Comparison of ENCODE assay signal across 13 cellular contexts in genomic region chr1:55078470-55078869, GRCh38.
"Had no signal": no experiment of that assay in that cellular context is flagged by ENCODE, and none has a peak within 500 bp of the region (broad histone marks: within the 10 kb centered on the region; RNA-seq: fewer than 3 reads in every experiment).

No MANE protein-coding gene starts in this region.

- ATAC-seq: gastroesophageal sphincter, upper lobe of right lung had no signal

- H3K9me3 Mint-ChIP-seq: stimulated activated naive CD8-positive, alpha-beta T cell treated with anti-CD3 and anti-CD28 coated beads, Interleukin-15, Interleukin-2, amounts not matched to agents 100 ng/mL and 50 ng/mL, for 24 hours had no signal

- DNase-seq: activated CD4-positive, alpha-beta T cell treated with anti-CD3 and anti-CD28 coated beads for 4 hours; activated naive CD4-positive, alpha-beta T cell treated with Interleukin-2 at 50 U/mL for 16 hours; effector CD4-positive, alpha-beta T cell; mesendoderm; ovary; sigmoid colon; stimulated activated CD4-positive, alpha-beta T cell treated with anti-CD3 and anti-CD28 coated beads, Interleukin-12 subunit alpha, Interleukin-12 subunit beta, amount 100 ng/mL, for 4 hours; stimulated activated CD8-positive, alpha-beta memory T cell treated with anti-CD3 and anti-CD28 coated beads, Interleukin-4, amount 100 ng/mL, for 48 hours; T-helper 9 cell; testis; upper lobe of right lung had no signal

- H3K4me3 Mint-ChIP-seq: stimulated activated naive CD8-positive, alpha-beta T cell treated with anti-CD3 and anti-CD28 coated beads, Interleukin-15, Interleukin-2, amounts not matched to agents 100 ng/mL and 50 ng/mL, for 24 hours had no signal

- H3K27me3 Mint-ChIP-seq: stimulated activated naive CD8-positive, alpha-beta T cell treated with anti-CD3 and anti-CD28 coated beads, Interleukin-15, Interleukin-2, amounts not matched to agents 100 ng/mL and 50 ng/mL, for 24 hours had no signal
